Comparison of ENCODE assay signal across 13 cellular contexts in the genomic region with DNA sequence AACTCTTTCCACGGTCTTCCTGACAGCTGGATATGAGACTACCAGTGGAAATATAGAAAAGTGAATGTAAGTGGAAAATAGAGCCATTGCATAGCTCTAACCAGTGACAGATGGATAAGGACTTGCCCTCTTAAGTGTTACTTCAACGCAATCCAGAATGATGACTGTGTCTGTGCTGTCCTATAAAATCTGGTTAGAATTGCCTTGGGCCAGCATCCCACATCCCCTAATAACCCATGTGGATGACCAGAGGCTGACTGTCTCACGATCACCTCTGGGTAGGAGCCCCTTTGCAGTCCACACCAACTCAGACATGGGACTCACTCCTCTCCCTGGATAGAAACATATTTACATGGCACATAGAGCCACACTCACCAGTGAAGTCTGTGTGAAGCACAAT.
"Had no signal": no experiment of that assay in that cellular context is flagged by ENCODE, and none has a peak within 500 bp of the region (broad histone marks: within the 10 kb centered on the region; RNA-seq: fewer than 3 reads in every experiment).

No MANE protein-coding gene starts in this region.

- H3K4me1 Mint-ChIP-seq: activated B cell treated with CpG ODN at 0.5 μM for 24 hours; activated CD4-positive, alpha-beta T cell treated with anti-CD3 and anti-CD28 coated beads, Interleukin-2, amount 10 ng/mL, durations not matched to agents 24 days and 14 days; activated naive CD8-positive, alpha-beta T cell treated with anti-CD3 and anti-CD28 coated beads, Interleukin-2, amount 50 U/mL, for 24 hours; naive thymus-derived CD8-positive, alpha-beta T cell had no signal

- DNase-seq: activated B cell treated with CpG ODN at 0.5 μM for 24 hours; activated CD4-positive, alpha-beta T cell treated with anti-CD3 and anti-CD28 coated beads, Interleukin-2, amount 10 ng/mL, durations not matched to agents 24 days and 14 days; activated naive CD4-positive, alpha-beta T cell treated with Interleukin-2 at 50 U/mL for 16 hours; activated naive CD8-positive, alpha-beta T cell treated with anti-CD3 and anti-CD28 coated beads, Interleukin-2, amount 50 U/mL, for 24 hours; hippocampal formation; mucosa of descending colon; naive thymus-derived CD8-positive, alpha-beta T cell; right lobe of liver; stimulated activated naive CD4-positive, alpha-beta T cell; substantia nigra had no signal

- H3K27ac Mint-ChIP-seq: activated B cell treated with CpG ODN at 0.5 μM for 24 hours; activated CD4-positive, alpha-beta T cell treated with anti-CD3 and anti-CD28 coated beads, Interleukin-2, amount 10 ng/mL, durations not matched to agents 24 days and 14 days; activated naive CD8-positive, alpha-beta T cell treated with anti-CD3 and anti-CD28 coated beads, Interleukin-2, amount 50 U/mL, for 24 hours; naive thymus-derived CD8-positive, alpha-beta T cell; type B pancreatic cell had no signal

- H3K27ac ChIP-seq: cardiac muscle cell, prostate gland, right lobe of liver had no signal

- H3K27me3 ChIP-seq: cardiac muscle cell, right lobe of liver had no signal

- H3K4me3 ChIP-seq: cardiac muscle cell, mucosa of descending colon, prostate gland, right lobe of liver had no signal

- H3K4me1 ChIP-seq: prostate gland, right lobe of liver had no signal

- H3K36me3 Mint-ChIP-seq: naive thymus-derived CD8-positive, alpha-beta T cell; type B pancreatic cell had no signal

- H3K4me3 Mint-ChIP-seq: activated B cell treated with CpG ODN at 0.5 μM for 24 hours; activated CD4-positive, alpha-beta T cell treated with anti-CD3 and anti-CD28 coated beads, Interleukin-2, amount 10 ng/mL, durations not matched to agents 24 days and 14 days; activated naive CD8-positive, alpha-beta T cell treated with anti-CD3 and anti-CD28 coated beads, Interleukin-2, amount 50 U/mL, for 24 hours; naive thymus-derived CD8-positive, alpha-beta T cell; type B pancreatic cell had no signal

- ATAC-seq: activated naive CD8-positive, alpha-beta T cell treated with anti-CD3 and anti-CD28 coated beads, Interleukin-2, amount 50 U/mL, for 24 hours; mucosa of descending colon; naive thymus-derived CD8-positive, alpha-beta T cell; right lobe of liver had no signal

- H3K9me3 Mint-ChIP-seq: activated B cell treated with CpG ODN at 0.5 μM for 24 hours; activated CD4-positive, alpha-beta T cell treated with anti-CD3 and anti-CD28 coated beads, Interleukin-2, amount 10 ng/mL, durations not matched to agents 24 days and 14 days; activated naive CD8-positive, alpha-beta T cell treated with anti-CD3 and anti-CD28 coated beads, Interleukin-2, amount 50 U/mL, for 24 hours; naive thymus-derived CD8-positive, alpha-beta T cell; type B pancreatic cell had no signal

- H3K9me3 ChIP-seq: mucosa of descending colon, prostate gland, right lobe of liver had no signal

- H3K36me3 ChIP-seq: cardiac muscle cell, prostate gland, right lobe of liver had no signal
